Comparison of ENCODE assay signal across 8 cellular contexts in the genomic region with DNA sequence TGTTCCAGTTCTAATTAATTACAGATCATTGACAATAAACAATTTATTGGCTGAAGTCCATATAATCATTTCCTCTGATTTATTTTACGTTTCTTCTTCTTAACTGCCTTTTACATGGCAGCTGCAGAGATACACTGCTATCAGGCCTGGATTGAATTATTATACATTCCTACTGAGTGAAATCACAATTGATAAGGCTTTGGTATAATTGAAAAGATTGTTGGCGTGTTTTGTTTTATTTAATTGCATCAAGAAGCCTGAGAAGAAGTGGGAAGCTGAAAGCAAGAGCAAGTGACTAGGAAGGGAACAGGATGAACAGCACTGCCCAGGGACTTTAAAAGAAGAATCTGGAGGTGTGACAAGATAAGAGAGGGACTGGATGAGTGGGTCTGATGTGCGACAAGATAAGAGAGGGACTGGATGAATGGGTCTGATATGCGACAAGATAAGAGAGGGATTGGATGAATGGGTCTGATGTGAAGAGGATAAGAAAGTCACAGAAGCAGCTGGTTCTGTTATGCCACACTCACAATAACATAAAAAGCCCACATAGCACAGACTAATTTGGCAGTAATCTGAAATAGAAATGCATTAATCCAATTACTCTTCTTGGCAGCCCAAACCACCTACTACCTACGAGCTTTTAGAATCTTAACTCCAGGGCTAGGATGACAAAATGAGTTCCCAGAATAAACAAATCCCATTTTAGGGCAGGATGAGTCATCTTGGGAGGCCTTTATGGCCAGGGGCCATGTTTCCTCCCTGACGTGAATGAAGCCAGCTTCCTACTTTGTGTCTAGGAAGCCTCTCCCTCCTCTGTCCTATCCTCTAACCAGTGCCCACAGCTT.
A peak's percentile ranks its signal among the peaks of the same experiment; 100 is the strongest.
DNase-seq lines count a peak whose midpoint lies in the region; ATAC-seq and TF ChIP-seq lines count a peak whose summit lies in the region.

No MANE protein-coding gene starts in this region.

- CTCF ChIA-PET in T-cell (lab: Charles Lee) = no interaction called here

- TF ChIP-seq CTCF in left ventricle myocardium inferior (IDR thresholded peaks at IDR 0.05; ENCODE audit: borderline replicate concordance) = no peak

- no peaks in the 10 kb centered on the region for H3K27me3 ChIP-seq in left ventricle myocardium inferior (ENCODE audit: low read depth)

- no peak overlapping the region for H3K27ac Mint-ChIP-seq in T-cell

- no peaks in the 10 kb centered on the region for H3K36me3 Mint-ChIP-seq in T-cell

- ATAC-seq in SK-N-SH treated with all-trans-retinoic acid at 6 μM for 48 hours (peak; percentile 99), HG03342 (IDR thresholded peaks at IDR 0.05; ENCODE audit: unreplicated experiment) (no peak), T-cell (replicated peaks in 1 of 4) (no peak), GM21576 (IDR thresholded peaks at IDR 0.05; ENCODE audit: unreplicated experiment) (no peak)

- no peak overlapping the region for H3K4me3 ChIP-seq in left ventricle myocardium inferior

- no peaks in the 10 kb centered on the region for H3K27me3 Mint-ChIP-seq in T-cell

- H3K27ac ChIP-seq in left ventricle myocardium inferior (replicated peaks) = no peak overlapping the region

- H3K9me3 ChIP-seq in left ventricle myocardium inferior (replicated peaks) = no peaks in the 10 kb centered on the region

- intact Hi-C loops in left ventricle myocardium inferior (cut with micrococcal nuclease) = no loop called here

- no peaks in the 10 kb centered on the region for H3K36me3 ChIP-seq in left ventricle myocardium inferior

- POLR2A ChIA-PET in T-cell (lab: Charles Lee) = interaction anchor here in 1 of 2 donors (0.8 kb wide), 1 partner anchor 120 kb away, joined by 4 read pairs; no protein-coding TSS in a partner anchor

- no peak overlapping the region for H3K4me3 Mint-ChIP-seq in T-cell

- DNase-seq in HK-2 (ENCODE audit: unreplicated experiment) = peak; percentile 20
- DNase-seq in left ventricle myocardium inferior = peak; percentile 59
- peak; percentile 87 for DNase-seq in stromal cell of bone marrow (ENCODE audit: low read depth)
- no peak for DNase-seq in T-cell
- DNase-seq in GOT3 (lab: John Stamatoyannopoulos, UW) = no peak

- no peaks in the 10 kb centered on the region for H3K4me1 Mint-ChIP-seq in T-cell

- peaks cover 12% of the 10 kb centered on the region for H3K4me1 ChIP-seq in left ventricle myocardium inferior

- H3K9me3 Mint-ChIP-seq in T-cell = no peaks in the 10 kb centered on the region

TF ChIP-seq in SK-N-SH treated with all-trans-retinoic acid at 6 μM for 48 hours, 23 proteins besides CTCF, POLR2A, EP300 and RAD21 (continues in another document):
- TF ChIP-seq PPARA (CRISPR knock-in tag; IDR thresholded peaks at IDR 0.05; ENCODE audit: borderline replicate concordance) = no peak
- peak; percentile 55; the same call in 1 of the 2 replicates for TF ChIP-seq CSRNP3 (CRISPR knock-in tag; IDR thresholded peaks at IDR 0.05)
- peak; percentile 87 for TF ChIP-seq ISL1 (CRISPR knock-in tag; IDR thresholded peaks at IDR 0.05)
- TF ChIP-seq POU6F1 (CRISPR knock-in tag; IDR thresholded peaks at IDR 0.05; ENCODE audit: borderline replicate concordance, low read depth) = no peak
- TF ChIP-seq TOX (CRISPR knock-in tag; IDR thresholded peaks at IDR 0.05; ENCODE audit: borderline replicate concordance) = no peak; the same call in 1 of the 2 replicates
- no peak for TF ChIP-seq ZNF8 (CRISPR knock-in tag; IDR thresholded peaks at IDR 0.05)
- TF ChIP-seq ARNTL (CRISPR knock-in tag; IDR thresholded peaks at IDR 0.05; ENCODE audit: borderline replicate concordance, low read depth) = no peak
- no peak for TF ChIP-seq ESRRG (CRISPR knock-in tag; IDR thresholded peaks at IDR 0.05)
- TF ChIP-seq, protein P1, sequence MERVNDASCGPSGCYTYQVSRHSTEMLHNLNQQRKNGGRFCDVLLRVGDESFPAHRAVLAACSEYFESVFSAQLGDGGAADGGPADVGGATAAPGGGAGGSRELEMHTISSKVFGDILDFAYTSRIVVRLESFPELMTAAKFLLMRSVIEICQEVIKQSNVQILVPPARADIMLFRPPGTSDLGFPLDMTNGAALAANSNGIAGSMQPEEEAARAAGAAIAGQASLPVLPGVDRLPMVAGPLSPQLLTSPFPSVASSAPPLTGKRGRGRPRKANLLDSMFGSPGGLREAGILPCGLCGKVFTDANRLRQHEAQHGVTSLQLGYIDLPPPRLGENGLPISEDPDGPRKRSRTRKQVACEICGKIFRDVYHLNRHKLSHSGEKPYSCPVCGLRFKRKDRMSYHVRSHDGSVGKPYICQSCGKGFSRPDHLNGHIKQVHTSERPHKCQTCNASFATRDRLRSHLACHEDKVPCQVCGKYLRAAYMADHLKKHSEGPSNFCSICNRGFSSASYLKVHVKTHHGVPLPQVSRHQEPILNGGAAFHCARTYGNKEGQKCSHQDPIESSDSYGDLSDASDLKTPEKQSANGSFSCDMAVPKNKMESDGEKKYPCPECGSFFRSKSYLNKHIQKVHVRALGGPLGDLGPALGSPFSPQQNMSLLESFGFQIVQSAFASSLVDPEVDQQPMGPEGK (CRISPR knock-in tag; IDR thresholded peaks at IDR 0.05; ENCODE audit: borderline replicate concordance) = no peak
- peak; percentile 85; the same call in 1 of the 2 replicates for TF ChIP-seq TCF4 (CRISPR knock-in tag; IDR thresholded peaks at IDR 0.05; ENCODE audit: borderline replicate concordance)
- no peak for TF ChIP-seq ZFP30 (CRISPR knock-in tag; IDR thresholded peaks at IDR 0.05)
- TF ChIP-seq RARB (CRISPR knock-in tag; IDR thresholded peaks at IDR 0.05) = no peak
- peak; percentile 62; the same call in 1 of the 2 replicates for TF ChIP-seq TSHZ2 (CRISPR knock-in tag; IDR thresholded peaks at IDR 0.05)
- TF ChIP-seq OSR1 (CRISPR knock-in tag; IDR thresholded peaks at IDR 0.05) = no peak
- TF ChIP-seq ZNF70 (CRISPR knock-in tag; IDR thresholded peaks at IDR 0.05) = no peak
- TF ChIP-seq, protein P2, sequence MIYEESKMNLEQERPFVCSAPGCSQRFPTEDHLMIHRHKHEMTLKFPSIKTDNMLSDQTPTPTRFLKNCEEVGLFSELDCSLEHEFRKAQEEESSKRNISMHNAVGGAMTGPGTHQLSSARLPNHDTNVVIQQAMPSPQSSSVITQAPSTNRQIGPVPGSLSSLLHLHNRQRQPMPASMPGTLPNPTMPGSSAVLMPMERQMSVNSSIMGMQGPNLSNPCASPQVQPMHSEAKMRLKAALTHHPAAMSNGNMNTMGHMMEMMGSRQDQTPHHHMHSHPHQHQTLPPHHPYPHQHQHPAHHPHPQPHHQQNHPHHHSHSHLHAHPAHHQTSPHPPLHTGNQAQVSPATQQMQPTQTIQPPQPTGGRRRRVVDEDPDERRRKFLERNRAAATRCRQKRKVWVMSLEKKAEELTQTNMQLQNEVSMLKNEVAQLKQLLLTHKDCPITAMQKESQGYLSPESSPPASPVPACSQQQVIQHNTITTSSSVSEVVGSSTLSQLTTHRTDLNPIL (CRISPR knock-in tag; IDR thresholded peaks at IDR 0.05; ENCODE audit: low read depth) = peak; percentile 96; the same call in 1 of the 2 replicates
- no peak for TF ChIP-seq BACH2 (CRISPR knock-in tag; IDR thresholded peaks at IDR 0.05; ENCODE audit: borderline replicate concordance)

Comparison
In these comparisons a context has a peak if more than half of its experiments do, and no peak if none do; other contexts are left out.
1. DNase-seq: peak in HK-2 (single experiment), left ventricle myocardium inferior (single experiment) and stromal cell of bone marrow (single experiment); none in T-cell (0 of 34) and GOT3 (single experiment).